Comparison of ENCODE assay signal across 10 cellular contexts in the genomic region with DNA sequence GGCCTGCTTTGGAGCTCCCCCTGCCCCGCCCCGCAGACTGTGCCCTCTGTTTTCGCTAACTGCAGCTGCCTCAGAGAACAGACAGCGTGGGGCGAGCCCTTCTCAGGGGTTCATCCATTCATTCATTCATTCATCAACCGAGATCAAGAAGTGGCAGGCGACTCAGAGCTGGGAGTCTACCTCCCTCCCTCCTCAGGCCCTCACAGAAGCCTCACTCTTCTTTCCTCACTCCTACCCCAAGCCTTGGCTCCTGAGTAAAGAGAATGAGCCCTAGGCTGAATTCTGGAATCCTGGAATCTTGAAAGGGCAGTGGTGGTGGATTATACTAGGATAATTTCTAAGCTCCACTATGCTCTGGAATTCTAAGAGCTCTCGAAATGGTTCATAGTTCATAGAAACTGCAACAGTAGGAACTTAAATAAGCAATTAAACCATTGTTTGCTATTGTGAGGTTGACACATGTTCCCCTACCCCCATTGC. TPM values are rescaled to one million over a fixed set of nuclear protein-coding genes. Genes with fewer than 3 reads are reported as not detected.
DNase-seq lines count a peak whose midpoint lies in the region; TF ChIP-seq lines count a peak whose summit lies in the region.
"Had no signal": no experiment of that assay in that cellular context is flagged by ENCODE, and none has a peak within 500 bp of the region (broad histone marks: within the 10 kb centered on the region; RNA-seq: fewer than 3 reads in every experiment).

No MANE protein-coding gene starts in this region.

- peak overlapping the region; percentile 93 for H3K4me2 ChIP-seq in neural progenitor cell

- no peak for TF ChIP-seq CTCF in GM13976 (IDR thresholded peaks at IDR 0.05; ENCODE audit: borderline replicate concordance, control extremely low read depth, extremely low read depth, insufficient read depth, missing control alignments)
- no peak for TF ChIP-seq CTCF in coronary artery (IDR thresholded peaks at IDR 0.05)
- no peak for TF ChIP-seq CTCF in neural progenitor cell (IDR thresholded peaks at IDR 0.05)

- no peaks in the 10 kb centered on the region for H3K9me3 Mint-ChIP-seq in neural progenitor cell
- H3K9me3 Mint-ChIP-seq: stimulated activated naive CD8-positive, alpha-beta T cell treated with anti-CD3 and anti-CD28 coated beads, Interleukin-15, Interleukin-2, amounts not matched to agents 100 ng/mL and 50 ng/mL, for 24 hours had no signal

- no peak overlapping the region for H3K9ac ChIP-seq in neural progenitor cell

- no peak overlapping the region for H3K27ac Mint-ChIP-seq in neural progenitor cell
- H3K27ac Mint-ChIP-seq: stimulated activated naive CD8-positive, alpha-beta T cell treated with anti-CD3 and anti-CD28 coated beads, Interleukin-15, Interleukin-2, amounts not matched to agents 100 ng/mL and 50 ng/mL, for 24 hours had no signal

- peak overlapping the region; percentile 55 for H3K4me3 ChIP-seq in MG63
- H3K4me3 ChIP-seq in coronary artery = peak overlapping the region; percentile 65
- peak overlapping the region; percentile 54 for H3K4me3 ChIP-seq in neural progenitor cell

- H3K27me3 ChIP-seq in MG63 = peaks cover 31% of the 10 kb centered on the region
- H3K27me3 ChIP-seq in neural progenitor cell = peaks cover 92% of the 10 kb centered on the region

- no peaks in the 10 kb centered on the region for H3K9me3 ChIP-seq in MG63
- H3K9me3 ChIP-seq in neural progenitor cell (ENCODE audit: low read depth) = no peaks in the 10 kb centered on the region

- H3K27ac ChIP-seq in coronary artery (no peak overlapping the region), neural progenitor cell (no peak overlapping the region)

- H3K27me3 Mint-ChIP-seq in neural progenitor cell (ENCODE audit: insufficient read depth, low read depth) = peaks cover 50% of the 10 kb centered on the region

- H3K36me3 ChIP-seq in MG63 = peaks cover 7% of the 10 kb centered on the region
- no peaks in the 10 kb centered on the region for H3K36me3 ChIP-seq in neural progenitor cell

- H3K79me2 ChIP-seq in neural progenitor cell (ENCODE audit: low read depth) = no peaks in the 10 kb centered on the region

- peaks cover 31% of the 10 kb centered on the region for H3F3A ChIP-seq in neural progenitor cell (ENCODE audit: low read depth)

- peak overlapping the region; percentile 59 for H3K4me3 Mint-ChIP-seq in neural progenitor cell
- H3K4me3 Mint-ChIP-seq: stimulated activated naive CD8-positive, alpha-beta T cell treated with anti-CD3 and anti-CD28 coated beads, Interleukin-15, Interleukin-2, amounts not matched to agents 100 ng/mL and 50 ng/mL, for 24 hours had no signal

- DNase-seq in GM13976 (ENCODE audit: low spot score) = peak; percentile 24
- DNase-seq in MG63 = no peak
- DNase-seq in coronary artery (ENCODE audit: low spot score) = no peak
- no peak for DNase-seq in neural progenitor cell (ENCODE audit: low spot score)
- no peak for DNase-seq in NCI-H526 (lab: John Stamatoyannopoulos, UW)
- DNase-seq in hypothalamus (lab: John Stamatoyannopoulos, UW) = no peak
- DNase-seq in ecto neural progenitor cell (ENCODE audit: low spot score) = no peak
- DNase-seq: NCI-H187 treated with DMSO at 0.1 percent for 48 hours had no signal

- H2AFZ ChIP-seq in neural progenitor cell (replicated peaks) = peak overlapping the region; percentile 78

- in situ Hi-C loops in GM13976 (cut with MboI; ENCODE audit: low sequenced_read_pairs, unreplicated experiment) = no loop called here

- no peaks in the 10 kb centered on the region for H4K20me1 ChIP-seq in neural progenitor cell (ENCODE audit: low read depth)

- H3K36me3 Mint-ChIP-seq in neural progenitor cell = no peaks in the 10 kb centered on the region

- peaks cover 14% of the 10 kb centered on the region for H3K4me1 ChIP-seq in neural progenitor cell

- H3K4me1 Mint-ChIP-seq in neural progenitor cell = peaks cover 26% of the 10 kb centered on the region

RNA-seq across cellular contexts. Expression of a gene that starts 2.3 kb away (rescaled TPM):
- 2.5 and 5.3 TPM in 2 replicates for total RNA-seq in MG63 (2014; rRNA removed; shearing (Covaris generic); ENCODE audit: low replicate concordance)
- 0.04 and 0.87 TPM in 2 replicates for total RNA-seq in neural progenitor cell (ENCODE audit: low replicate concordance)

RNA-seq across cellular contexts. Expression of a gene that starts 28.3 kb away (rescaled TPM):
- 6.1 and 8.6 TPM in 2 replicates for total RNA-seq in MG63 (2014; rRNA removed; shearing (Covaris generic); ENCODE audit: low replicate concordance)
- total RNA-seq in neural progenitor cell (ENCODE audit: low replicate concordance) = 0.53 TPM in 1 of 2 replicates, not detected in the other
- total RNA-seq: mucosa of gallbladder had no signal

RNA-seq across cellular contexts. Expression of a gene that starts 58.6 kb away (rescaled TPM):
- 162 and 248 TPM in 2 replicates for total RNA-seq in MG63 (2014; rRNA removed; shearing (Covaris generic); ENCODE audit: low replicate concordance)
- total RNA-seq in neural progenitor cell (ENCODE audit: low replicate concordance) = 7.7 and 11.9 TPM in 2 replicates

Comparison
In these comparisons a context has a peak if more than half of its experiments do, and no peak if none do; other contexts are left out.
1. RNA of a gene that starts 58.6 kb away (total RNA-seq): 162 to 248 TPM in MG63; 7.7 to 11.9 TPM in neural progenitor cell; every median in the first group is over 10 times any median in the second.
2. Peak in every context shown above with its lines, with median percentiles within 50 percentile points of each other: H3K4me3 ChIP-seq.